In genomic region chr10:99766282-99766681, GRCh38 we compare ENCODE assay signal across 12 cellular contexts. TPM values are rescaled to one million over a fixed set of nuclear protein-coding genes. Genes with fewer than 3 reads are reported as not detected.
A peak's percentile ranks its signal among the peaks of the same experiment; 100 is the strongest.
DNase-seq lines count a peak whose midpoint lies in the region; ATAC-seq lines count a peak whose summit lies in the region.
"Had no signal": no experiment of that assay in that cellular context is flagged by ENCODE, and none has a peak within 500 bp of the region (broad histone marks: within the 10 kb centered on the region; RNA-seq: fewer than 3 reads in every experiment).

No MANE protein-coding gene starts in this region.

- H3K4me1 Mint-ChIP-seq in central memory CD8-positive, alpha-beta T cell = peaks cover 9% of the 10 kb centered on the region
- H3K4me1 Mint-ChIP-seq in activated T-cell treated with anti-CD3 and anti-CD28 coated beads, Interleukin-2, amount 50 U/mL, for 4 hours (ENCODE audit: low read depth) = peaks cover 2% of the 10 kb centered on the region

- ATAC-seq in GM18861 (IDR thresholded peaks at IDR 0.05; ENCODE audit: unreplicated experiment) = peak; percentile 67
- ATAC-seq in GM21367 (IDR thresholded peaks at IDR 0.05; ENCODE audit: unreplicated experiment) = peak; percentile 72
- ATAC-seq in HG03066 (IDR thresholded peaks at IDR 0.05; ENCODE audit: low read depth, unreplicated experiment) = peak; percentile 89
- ATAC-seq in central memory CD8-positive, alpha-beta T cell (replicated peaks; ENCODE audit: extremely low read depth, poor library complexity, severe bottlenecking) = peak; percentile 82
- ATAC-seq in activated T-cell treated with anti-CD3 and anti-CD28 coated beads, Interleukin-2, amount 50 U/mL, for 4 hours = no peak

- H3K36me3 Mint-ChIP-seq in central memory CD8-positive, alpha-beta T cell (ENCODE audit: insufficient read depth) = no peaks in the 10 kb centered on the region
- H3K36me3 Mint-ChIP-seq in activated T-cell treated with anti-CD3 and anti-CD28 coated beads, Interleukin-2, amount 50 U/mL, for 4 hours (ENCODE audit: insufficient read depth) = peaks cover 23% of the 10 kb centered on the region

- no peaks in the 10 kb centered on the region for H3K27me3 Mint-ChIP-seq in central memory CD8-positive, alpha-beta T cell
- no peaks in the 10 kb centered on the region for H3K27me3 Mint-ChIP-seq in activated T-cell treated with anti-CD3 and anti-CD28 coated beads, Interleukin-2, amount 50 U/mL, for 4 hours (ENCODE audit: low read depth)

- peak in 1 of 2 donors; percentile 13 for DNase-seq in central memory CD8-positive, alpha-beta T cell (ENCODE audit: low spot score in 2 of 2)
- DNase-seq in LoVo (ENCODE audit: low spot score) = no peak
- DNase-seq in COLO829 (ENCODE audit: low spot score) = no peak
- no peak for DNase-seq in activated T-cell treated with anti-CD3 and anti-CD28 coated beads, Interleukin-2, amount 50 U/mL, for 4 hours
- no peak for DNase-seq in dedifferentiated amniotic fluid mesenchymal stem cell (ENCODE audit: extremely low spot score)
- DNase-seq: GF-D8; GM23248; stimulated activated CD4-positive, alpha-beta T cell treated with anti-CD3 and anti-CD28 coated beads, Interleukin-2, amount 100 ng/mL, for 48 hours had no signal

- no peaks in the 10 kb centered on the region for H3K9me3 Mint-ChIP-seq in central memory CD8-positive, alpha-beta T cell
- H3K9me3 Mint-ChIP-seq in activated T-cell treated with anti-CD3 and anti-CD28 coated beads, Interleukin-2, amount 50 U/mL, for 4 hours = peaks cover 6% of the 10 kb centered on the region
- H3K9me3 Mint-ChIP-seq: dendritic cell treated with granulocyte-macrophage colony-stimulating factor and Interleukin-4, amounts not matched to agents 40 ng/mL and 50 ng/mL, for 4 days had no signal

- no peak overlapping the region for H3K4me3 Mint-ChIP-seq in central memory CD8-positive, alpha-beta T cell
- H3K4me3 Mint-ChIP-seq in activated T-cell treated with anti-CD3 and anti-CD28 coated beads, Interleukin-2, amount 50 U/mL, for 4 hours = no peak overlapping the region
- H3K4me3 Mint-ChIP-seq: dendritic cell treated with granulocyte-macrophage colony-stimulating factor and Interleukin-4, amounts not matched to agents 40 ng/mL and 50 ng/mL, for 4 days had no signal

- H3K27ac Mint-ChIP-seq in central memory CD8-positive, alpha-beta T cell (ENCODE audit: low read depth) = no peak overlapping the region
- H3K27ac Mint-ChIP-seq: dendritic cell treated with granulocyte-macrophage colony-stimulating factor and Interleukin-4, amounts not matched to agents 40 ng/mL and 50 ng/mL, for 4 days had no signal

RNA-seq across cellular contexts. Expression of gene ABCC2, which starts 16.2 kb away (rescaled TPM):
- total RNA-seq in activated T-cell treated with anti-CD3 and anti-CD28 coated beads, Interleukin-2, amount 50 U/mL, for 4 hours = 1 to 10 TPM; 1.3 to 1.5 (median 1.3) TPM

RNA-seq across cellular contexts. Expression of gene CUTC, which starts 34.2 kb away (rescaled TPM):
- total RNA-seq in activated T-cell treated with anti-CD3 and anti-CD28 coated beads, Interleukin-2, amount 50 U/mL, for 4 hours = 10 to 100 TPM; 19.8 to 30.4 (median 28.7) TPM

RNA-seq across cellular contexts. Expression of gene COX15, which starts 34.4 kb away (rescaled TPM):
- 10 to 100 TPM; 28.4 to 32.5 (median 32.2) TPM for total RNA-seq in activated T-cell treated with anti-CD3 and anti-CD28 coated beads, Interleukin-2, amount 50 U/mL, for 4 hours

Comparison
In these comparisons a context has a peak if more than half of its experiments do, and no peak if none do; other contexts are left out.
1. ATAC-seq: peak in GM18861 (single experiment), GM21367 (single experiment), HG03066 (single experiment) and central memory CD8-positive, alpha-beta T cell (single experiment); none in activated T-cell treated with anti-CD3 and anti-CD28 coated beads, Interleukin-2, amount 50 U/mL, for 4 hours (0 of 2).